In the genomic region with DNA sequence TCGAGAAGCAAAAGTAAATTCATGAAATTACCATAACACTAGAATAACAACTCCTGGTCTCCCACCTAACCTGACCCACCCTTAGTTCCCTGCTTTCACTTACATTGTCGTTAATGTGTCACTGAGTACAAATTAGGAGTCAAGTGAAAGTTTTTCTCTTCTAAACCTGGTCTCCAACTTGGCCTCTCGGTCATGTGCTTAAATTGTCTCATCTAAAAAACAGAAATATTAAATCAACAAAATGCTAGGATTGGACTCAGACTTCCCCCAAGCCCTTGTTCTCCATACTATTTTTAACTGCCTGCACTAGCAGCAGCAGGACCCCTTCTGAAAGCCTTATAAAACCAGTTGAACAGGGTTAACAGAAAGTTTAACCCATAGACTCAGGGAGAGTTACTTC, we compare ENCODE assay signal across 9 cellular contexts. TPM values are rescaled to one million over a fixed set of nuclear protein-coding genes. Genes with fewer than 3 reads are reported as not detected.
DNase-seq lines count a peak whose midpoint lies in the region; ATAC-seq and TF ChIP-seq lines count a peak whose summit lies in the region.
"Had no signal": no experiment of that assay in that cellular context is flagged by ENCODE, and none has a peak within 500 bp of the region (broad histone marks: within the 10 kb centered on the region; RNA-seq: fewer than 3 reads in every experiment).

No MANE protein-coding gene starts in this region.

- peaks cover 22 to 27% (median 25%) of the 10 kb centered on the region in 3 donors for H3K4me1 Mint-ChIP-seq in CD8-positive, alpha-beta memory T cell
- peaks cover 33% of the 10 kb centered on the region for H3K4me1 Mint-ChIP-seq in dendritic cell treated with granulocyte-macrophage colony-stimulating factor and Interleukin-4, amounts not matched to agents 40 ng/mL and 50 ng/mL, for 4 days (ENCODE audit: low read depth)
- H3K4me1 Mint-ChIP-seq in osteocyte (ENCODE audit: unreplicated experiment) = peaks cover 32% of the 10 kb centered on the region

- peak overlapping the region; percentile 92 for H3K4me3 ChIP-seq in CD8-positive, alpha-beta memory T cell (ENCODE audit: low read length)
- H3K4me3 ChIP-seq in HUES6 (ENCODE audit: low read depth, low read length) = peak overlapping the region; percentile 69
- H3K4me3 ChIP-seq in lower leg skin (ENCODE audit: low read depth, poor library complexity, severe bottlenecking) = no peak overlapping the region

- TF ChIP-seq CTCF in osteocyte (IDR thresholded peaks at IDR 0.05) = no peak
- TF ChIP-seq CTCF in lower leg skin (IDR thresholded peaks at IDR 0.05) = no peak

- H3K4me3 Mint-ChIP-seq in CD8-positive, alpha-beta memory T cell = peak overlapping the region; percentile 66 to 100 (median 100)
- H3K4me3 Mint-ChIP-seq in dendritic cell treated with granulocyte-macrophage colony-stimulating factor and Interleukin-4, amounts not matched to agents 40 ng/mL and 50 ng/mL, for 4 days = no peak overlapping the region
- peak overlapping the region; percentile 99 for H3K4me3 Mint-ChIP-seq in osteocyte (ENCODE audit: unreplicated experiment)

- peaks cover 30 to 48% (median 34%) of the 10 kb centered on the region in 3 donors for H3K36me3 Mint-ChIP-seq in CD8-positive, alpha-beta memory T cell
- peaks cover 40% of the 10 kb centered on the region for H3K36me3 Mint-ChIP-seq in dendritic cell treated with granulocyte-macrophage colony-stimulating factor and Interleukin-4, amounts not matched to agents 40 ng/mL and 50 ng/mL, for 4 days (ENCODE audit: low read depth)
- peaks cover 17% of the 10 kb centered on the region for H3K36me3 Mint-ChIP-seq in osteocyte (ENCODE audit: unreplicated experiment)

- peaks cover 28% of the 10 kb centered on the region for H3K36me3 ChIP-seq in CD8-positive, alpha-beta memory T cell (ENCODE audit: insufficient read depth, low read length)
- H3K36me3 ChIP-seq in HUES6 (ENCODE audit: control insufficient read depth, insufficient read depth, low read length) = peaks cover 15% of the 10 kb centered on the region

- peak in 1 of 5 donors; percentile 29 for DNase-seq in CD8-positive, alpha-beta memory T cell
- no peak for DNase-seq in osteocyte (ENCODE audit: extremely low spot score, unreplicated experiment)
- DNase-seq in SKM-1 treated with dmso at 0.1 percent for 144 hours (lab: John Stamatoyannopoulos, UW; ENCODE audit: unreplicated experiment) = no peak
- DNase-seq in lower leg skin (ENCODE audit: low spot score in 2 of 2) = no peak
- no peak for DNase-seq in posterior vena cava (ENCODE audit: low spot score)
- DNase-seq: NCI-H1417 treated with DMSO at 0.1 percent for 48 hours had no signal

- H3K27me3 Mint-ChIP-seq in CD8-positive, alpha-beta memory T cell = peaks cover 0 to 14% of the 10 kb centered on the region in 2 donors
- H3K27me3 Mint-ChIP-seq in dendritic cell treated with granulocyte-macrophage colony-stimulating factor and Interleukin-4, amounts not matched to agents 40 ng/mL and 50 ng/mL, for 4 days = no peaks in the 10 kb centered on the region
- H3K27me3 Mint-ChIP-seq in osteocyte (ENCODE audit: unreplicated experiment) = no peaks in the 10 kb centered on the region

- no peak for ATAC-seq in GM18861 (IDR thresholded peaks at IDR 0.05; ENCODE audit: unreplicated experiment)

- 33 to 41% methylated on average over 3 of the region's 3 CpGs for WGBS in lower leg skin, 2 donors

- H3K4me1 ChIP-seq in CD8-positive, alpha-beta memory T cell (ENCODE audit: insufficient read depth, low read length) = peaks cover 16% of the 10 kb centered on the region
- H3K4me1 ChIP-seq in HUES6 (ENCODE audit: control insufficient read depth, insufficient read depth, low read length) = peaks cover 10% of the 10 kb centered on the region

- no peaks in the 10 kb centered on the region for H3K9me3 ChIP-seq in CD8-positive, alpha-beta memory T cell (ENCODE audit: low read length)
- H3K9me3 ChIP-seq in HUES6 (ENCODE audit: control insufficient read depth, insufficient read depth, low read depth, low read length) = no peaks in the 10 kb centered on the region

- peaks cover 0 to 8% (median 2%) of the 10 kb centered on the region in 5 donors for H3K9me3 Mint-ChIP-seq in CD8-positive, alpha-beta memory T cell
- no peaks in the 10 kb centered on the region for H3K9me3 Mint-ChIP-seq in dendritic cell treated with granulocyte-macrophage colony-stimulating factor and Interleukin-4, amounts not matched to agents 40 ng/mL and 50 ng/mL, for 4 days
- H3K9me3 Mint-ChIP-seq in osteocyte (ENCODE audit: unreplicated experiment) = no peaks in the 10 kb centered on the region

- no peak overlapping the region for H3K9ac ChIP-seq in HUES6 (ENCODE audit: low read length)

- intact Hi-C loops in dendritic cell treated with granulocyte-macrophage colony-stimulating factor and Interleukin-4, amounts not matched to agents 40 ng/mL and 50 ng/mL, for 4 days (cut with micrococcal nuclease) = loop anchor here (2.0 to 10.0 kb wide), 4 partner anchors 147 to 445 kb away; no protein-coding TSS in a partner anchor
- intact Hi-C loops in lower leg skin (cut with DNase I; ENCODE audit: low total_unique reads) (loop anchor here (10.0 kb wide), 2 partner anchors 333 to 427 kb away; no protein-coding TSS in a partner anchor), posterior vena cava (cut with DNase I) (loop anchor here (5.0 to 10.0 kb wide), 4 partner anchors 333 to 763 kb away; no protein-coding TSS in a partner anchor)

- no peak for TF ChIP-seq POLR2A in lower leg skin (IDR thresholded peaks at IDR 0.05)

- H3K27ac ChIP-seq in CD8-positive, alpha-beta memory T cell (ENCODE audit: low read depth, low read length) = peak overlapping the region; percentile 98
- no peak overlapping the region for H3K27ac ChIP-seq in HUES6 (ENCODE audit: low read depth, low read length)

- no peaks in the 10 kb centered on the region for H3K27me3 ChIP-seq in CD8-positive, alpha-beta memory T cell (ENCODE audit: insufficient read depth, low read length, poor library complexity, severe bottlenecking)
- H3K27me3 ChIP-seq in HUES6 (ENCODE audit: control insufficient read depth, insufficient read depth, low read length) = no peaks in the 10 kb centered on the region

- peak overlapping the region in 7 of 8 donors; percentile 83 to 99 (median 96) for H3K27ac Mint-ChIP-seq in CD8-positive, alpha-beta memory T cell
- H3K27ac Mint-ChIP-seq in dendritic cell treated with granulocyte-macrophage colony-stimulating factor and Interleukin-4, amounts not matched to agents 40 ng/mL and 50 ng/mL, for 4 days = peak overlapping the region; percentile 92
- peak overlapping the region; percentile 97 for H3K27ac Mint-ChIP-seq in osteocyte (ENCODE audit: unreplicated experiment)

- CTCF ChIA-PET in CD8-positive, alpha-beta memory T cell (lab: Charles Lee) = interaction anchor here (4.0 to 5.1 kb wide), 3 partner anchors 256 to 766 kb away, joined by 15 to 23 read pairs (median 22); no protein-coding TSS in a partner anchor

- POLR2A ChIA-PET in CD8-positive, alpha-beta memory T cell (lab: Charles Lee) = interaction anchor here (0.7 to 0.8 kb wide), 2 partner anchors 138 to 432 kb away, joined by 3 to 5 read pairs; no protein-coding TSS in a partner anchor

RNA-seq across cellular contexts. Expression of gene BTG1, which starts 1.8 kb away (rescaled TPM):
- 100 to 1,000 TPM in 1 of 2 experiments, 10 to 100 TPM in 1; 98.3 to 103 TPM for total RNA-seq in CD8-positive, alpha-beta memory T cell
- polyA plus RNA-seq in CD8-positive, alpha-beta memory T cell = 748 TPM
- total RNA-seq in osteocyte (107 and 121 TPM in 2 replicates), lower leg skin (100 to 1,000 TPM; 113 to 250 (median 182) TPM), posterior vena cava (10 to 100 TPM; 78.5 to 81.8 TPM)
